1 cellular context compared by ENCODE assay signal in genomic region chr10:33332183-33333031, GRCh38.
TF ChIP-seq lines count a peak whose summit lies in the region.

No MANE protein-coding gene starts in this region.

TF ChIP-seq in GM23338, 12 proteins besides CTCF, POLR2A, EP300 and RAD21 (continued from another document):
- TF ChIP-seq POLR2AphosphoS5 (IDR thresholded peaks at IDR 0.05; ENCODE audit: low read depth), result no peak
